ENCODE assay signal across 18 cellular contexts in genomic region chr6:91633374-91634184, GRCh38.
DNase-seq lines count a peak whose midpoint lies in the region; ATAC-seq and TF ChIP-seq lines count a peak whose summit lies in the region.
"Had no signal": no experiment of that assay in that cellular context is flagged by ENCODE, and none has a peak within 500 bp of the region (broad histone marks: within the 10 kb centered on the region; RNA-seq: fewer than 3 reads in every experiment).

No MANE protein-coding gene starts in this region.

- peaks cover 3% of the 10 kb centered on the region for H3K27me3 Mint-ChIP-seq in brain
- H3K27me3 Mint-ChIP-seq in osteocyte (ENCODE audit: unreplicated experiment) = no peaks in the 10 kb centered on the region
- H3K27me3 Mint-ChIP-seq: activated naive CD8-positive, alpha-beta T cell treated with anti-CD3 and anti-CD28 coated beads, Interleukin-2, amount 10 ng/mL, durations not matched to agents 7 days and 5 days; activated T-cell treated with anti-CD3 and anti-CD28 coated beads, Interleukin-2, amount 50 U/mL, for 24 hours had no signal

- H3K9me3 Mint-ChIP-seq in brain (peaks cover 0 to 6% (median 0%) of the 10 kb centered on the region in 5 experiments), osteocyte (ENCODE audit: unreplicated experiment) (peaks cover 11% of the 10 kb centered on the region)
- H3K9me3 Mint-ChIP-seq: activated naive CD8-positive, alpha-beta T cell treated with anti-CD3 and anti-CD28 coated beads, Interleukin-2, amount 10 ng/mL, durations not matched to agents 7 days and 5 days had no signal

- no peak for ATAC-seq in HG02938 (IDR thresholded peaks at IDR 0.05; ENCODE audit: unreplicated experiment)
- ATAC-seq: mucosa of descending colon had no signal

- TF ChIP-seq CTCF in GM12865 (IDR thresholded peaks at IDR 0.05; ENCODE audit: insufficient read depth, low read depth, low read length, missing control alignments) (no peak), brain (conservative IDR thresholded peaks at IDR 0.05) (no peak), osteocyte (IDR thresholded peaks at IDR 0.05) (no peak)

- H3K36me3 ChIP-seq in HUES48 (ENCODE audit: control insufficient read depth, insufficient read depth, low read length) = no peaks in the 10 kb centered on the region
- H3K36me3 ChIP-seq: BLaER1, cardiac muscle cell had no signal

- no peaks in the 10 kb centered on the region for H3K27me3 ChIP-seq in HUES48 (ENCODE audit: control insufficient read depth, insufficient read depth, low read length)
- H3K27me3 ChIP-seq: BLaER1, cardiac muscle cell had no signal

- H3K36me3 Mint-ChIP-seq in brain = no peaks in the 10 kb centered on the region
- H3K36me3 Mint-ChIP-seq in osteocyte (ENCODE audit: unreplicated experiment) = no peaks in the 10 kb centered on the region
- H3K36me3 Mint-ChIP-seq: activated naive CD8-positive, alpha-beta T cell treated with anti-CD3 and anti-CD28 coated beads, Interleukin-2, amount 10 ng/mL, durations not matched to agents 7 days and 5 days had no signal

- H3K4me1 Mint-ChIP-seq in brain = peaks cover 33% of the 10 kb centered on the region
- H3K4me1 Mint-ChIP-seq in osteocyte (ENCODE audit: unreplicated experiment) = peaks cover 33% of the 10 kb centered on the region
- H3K4me1 Mint-ChIP-seq: activated naive CD8-positive, alpha-beta T cell treated with anti-CD3 and anti-CD28 coated beads, Interleukin-2, amount 10 ng/mL, durations not matched to agents 7 days and 5 days had no signal

- H3K9me3 ChIP-seq in HUES48 (ENCODE audit: control insufficient read depth, insufficient read depth, low read length) = no peaks in the 10 kb centered on the region
- H3K9me3 ChIP-seq: BLaER1, mucosa of descending colon had no signal

- H3K9ac ChIP-seq in HUES48 (ENCODE audit: low read depth, low read length) = no peak overlapping the region
- H3K9ac ChIP-seq: BLaER1 had no signal

- H3K4me3 Mint-ChIP-seq in brain (peak overlapping the region in 2 of 5 experiments; percentile 29 to 60), osteocyte (ENCODE audit: unreplicated experiment) (peak overlapping the region; percentile 60)
- H3K4me3 Mint-ChIP-seq: activated naive CD8-positive, alpha-beta T cell treated with anti-CD3 and anti-CD28 coated beads, Interleukin-2, amount 10 ng/mL, durations not matched to agents 7 days and 5 days; activated T-cell treated with anti-CD3 and anti-CD28 coated beads, Interleukin-2, amount 50 U/mL, for 24 hours had no signal

- DNase-seq in GM12865 (ENCODE audit: low read depth) = peak; percentile 3
- DNase-seq in osteocyte (ENCODE audit: extremely low spot score, unreplicated experiment) = no peak
- DNase-seq in putamen (ENCODE audit: low spot score) = no peak
- no peak for DNase-seq in HT-29 (ENCODE audit: low spot score)
- DNase-seq: activated CD4-positive, alpha-beta T cell treated with anti-CD3 and anti-CD28 coated beads, Interleukin-2, amount 50 U/mL, for 4 hours; activated naive CD8-positive, alpha-beta T cell treated with anti-CD3 and anti-CD28 coated beads, Interleukin-2, amount 10 ng/mL, durations not matched to agents 7 days and 5 days; activated T-cell treated with anti-CD3 and anti-CD28 coated beads, Interleukin-2, amount 50 U/mL, for 24 hours; effector CD4-positive, alpha-beta T cell; kidney glomerular epithelial cell; NCI-H1417 treated with DMSO at 0.1 percent for 48 hours; NCI-H748 treated with DMSO at 0.1 percent for 48 hours; SW 1271 had no signal

- peaks cover 22% of the 10 kb centered on the region for H3K4me1 ChIP-seq in HUES48 (ENCODE audit: control insufficient read depth, insufficient read depth, low read length)

- H3K27ac ChIP-seq in HUES48 (ENCODE audit: low read depth, low read length) = peak overlapping the region; percentile 14
- H3K27ac ChIP-seq: BLaER1, cardiac muscle cell had no signal

- H3K4me3 ChIP-seq in GM12865 (ENCODE audit: low read depth, low read length) (no peak overlapping the region), HUES48 (ENCODE audit: low read depth, low read length) (no peak overlapping the region)
- H3K4me3 ChIP-seq: BLaER1, cardiac muscle cell, mucosa of descending colon had no signal

- H3K27ac Mint-ChIP-seq in brain (peak overlapping the region; percentile 3 to 91 (median 83)), osteocyte (ENCODE audit: unreplicated experiment) (peak overlapping the region; percentile 77)
- H3K27ac Mint-ChIP-seq: activated naive CD8-positive, alpha-beta T cell treated with anti-CD3 and anti-CD28 coated beads, Interleukin-2, amount 10 ng/mL, durations not matched to agents 7 days and 5 days; activated T-cell treated with anti-CD3 and anti-CD28 coated beads, Interleukin-2, amount 50 U/mL, for 24 hours had no signal
